In genomic region chr2:3682811-3683210, GRCh38 we compare ENCODE assay signal across 35 cellular contexts. TPM values are rescaled to one million over a fixed set of nuclear protein-coding genes. Genes with fewer than 3 reads are reported as not detected.
"Had no signal": no experiment of that assay in that cellular context is flagged by ENCODE, and none has a peak within 500 bp of the region (broad histone marks: within the 10 kb centered on the region; RNA-seq: fewer than 3 reads in every experiment).

No MANE protein-coding gene starts in this region.

- H3K4me3 ChIP-seq: ascending aorta, breast epithelium had no signal

- H3K4me1 ChIP-seq: ascending aorta, breast epithelium had no signal

- DNase-seq: activated B cell treated with CpG ODN at 0.5 μM for 24 hours; activated CD4-positive, alpha-beta memory T cell treated with anti-CD3 and anti-CD28 coated beads for 36 hours; activated CD4-positive, alpha-beta T cell treated with anti-CD3 and anti-CD28 coated beads for 4 hours; activated CD4-positive, alpha-beta T cell treated with anti-CD3 and anti-CD28 coated beads, Interleukin-2, amount 10 ng/mL, durations not matched to agents 24 days and 14 days; activated CD4-positive, alpha-beta T cell treated with anti-CD3 and anti-CD28 coated beads, Interleukin-2, amount 50 U/mL, for 1 hour; activated CD4-positive, alpha-beta T cell treated with anti-CD3 and anti-CD28 coated beads, Interleukin-2, amount 50 U/mL, for 4 hours; activated CD4-positive, CD25-positive, alpha-beta regulatory T cell treated with anti-CD3 and anti-CD28 coated beads, Interleukin-2, amount 50 U/mL, for 72 hours; activated CD8-positive, alpha-beta memory T cell treated with anti-CD3 and anti-CD28 coated beads, Interleukin-2, amount 50 U/mL, for 4 hours; activated CD8-positive, alpha-beta T cell treated with anti-CD3 and anti-CD28 coated beads for 36 hours; activated effector memory CD4-positive, alpha-beta T cell treated with anti-CD3 and anti-CD28 coated beads, Interleukin-2, amount 50 U/mL, for 16 hours; activated gamma-delta T cell treated with Interleukin-2 at 50 U/mL for 16 hours; activated naive CD4-positive, alpha-beta T cell; activated naive CD4-positive, alpha-beta T cell treated with anti-CD3 and anti-CD28 coated beads for 36 hours; activated naive CD4-positive, alpha-beta T cell treated with anti-CD3 and anti-CD28 coated beads, Interleukin-2, amount 50 U/mL, for 16 hours; activated naive CD8-positive, alpha-beta T cell treated with anti-CD3 and anti-CD28 coated beads, Interleukin-2, amount 10 ng/mL, durations not matched to agents 7 days and 5 days; activated naive CD8-positive, alpha-beta T cell treated with anti-CD3 and anti-CD28 coated beads, Interleukin-2, amount 50 U/mL, for 24 hours; activated T-cell treated with anti-CD3 and anti-CD28 coated beads for 4 hours; activated T-cell treated with anti-CD3 and anti-CD28 coated beads, Interleukin-2, amount 50 U/mL, for 1 hour; activated T-cell treated with anti-CD3 and anti-CD28 coated beads, Interleukin-2, amount 50 U/mL, for 4 hours; activated T-cell treated with anti-CD3 and anti-CD28 coated beads, Interleukin-2, amount 50 U/mL, for 72 hours; amygdala; anterior cingulate cortex; central memory CD4-positive, alpha-beta T cell; T-helper 1 cell; T-helper 2 cell; T-helper 9 cell had no signal

- H3K9me3 ChIP-seq: ascending aorta, breast epithelium had no signal

- H3K27ac ChIP-seq: ascending aorta, breast epithelium, VCaP had no signal

- H3K36me3 ChIP-seq: ascending aorta, breast epithelium had no signal

- H3K27me3 ChIP-seq: ascending aorta had no signal

RNA-seq across cellular contexts. Expression of gene DCDC2C, which starts 20.6 kb away (rescaled TPM):
- total RNA-seq: activated B cell treated with CpG ODN at 0.5 μM for 24 hours; activated CD4-positive, alpha-beta memory T cell treated with anti-CD3 and anti-CD28 coated beads for 36 hours; activated CD4-positive, alpha-beta T cell treated with anti-CD3 and anti-CD28 coated beads, Interleukin-2, amount 10 ng/mL, durations not matched to agents 24 days and 14 days; activated CD8-positive, alpha-beta memory T cell treated with anti-CD3 and anti-CD28 coated beads for 36 hours; activated CD8-positive, alpha-beta T cell treated with anti-CD3 and anti-CD28 coated beads for 36 hours; activated naive CD4-positive, alpha-beta T cell treated with anti-CD3 and anti-CD28 coated beads for 36 hours; activated naive CD8-positive, alpha-beta T cell treated with anti-CD3 and anti-CD28 coated beads, Interleukin-2, amount 10 ng/mL, durations not matched to agents 7 days and 5 days; activated T-cell treated with anti-CD3 and anti-CD28 coated beads, Interleukin-2, amount 50 U/mL, for 4 hours; activated T-cell treated with anti-CD3 and anti-CD28 coated beads, Interleukin-2, amount 50 U/mL, for 72 hours; activated T-helper 1 cell treated with anti-CD3 and anti-CD28 coated beads, Interleukin-12 subunit alpha, Interleukin-12 subunit beta, Interleukin-2, Interleukin-4 antibody, amounts not matched to agents 30 ng/mL and 10 ng/mL and 1 ng/mL, durations not matched to agents 14 hours and 24 hours and 36 hours; activated T-helper 17 cell treated with anti-CD3 and anti-CD28 coated beads, Interleukin-2, amount 50 U/mL, for 72 hours; cardiac septum; cerebellum had no signal
- polyA plus RNA-seq: adipose tissue had no signal

RNA-seq across cellular contexts. Expression of gene ALLC, which starts 24.8 kb away (rescaled TPM):
- total RNA-seq: activated B cell treated with CpG ODN at 0.5 μM for 24 hours; activated CD4-positive, alpha-beta memory T cell treated with anti-CD3 and anti-CD28 coated beads for 36 hours; activated CD4-positive, alpha-beta T cell treated with anti-CD3 and anti-CD28 coated beads, Interleukin-2, amount 10 ng/mL, durations not matched to agents 24 days and 14 days; activated CD8-positive, alpha-beta memory T cell treated with anti-CD3 and anti-CD28 coated beads for 36 hours; activated CD8-positive, alpha-beta T cell treated with anti-CD3 and anti-CD28 coated beads for 36 hours; activated naive CD4-positive, alpha-beta T cell treated with anti-CD3 and anti-CD28 coated beads for 36 hours; activated naive CD8-positive, alpha-beta T cell treated with anti-CD3 and anti-CD28 coated beads, Interleukin-2, amount 10 ng/mL, durations not matched to agents 7 days and 5 days; activated T-cell treated with anti-CD3 and anti-CD28 coated beads, Interleukin-2, amount 50 U/mL, for 4 hours; activated T-cell treated with anti-CD3 and anti-CD28 coated beads, Interleukin-2, amount 50 U/mL, for 72 hours; activated T-helper 1 cell treated with anti-CD3 and anti-CD28 coated beads, Interleukin-12 subunit alpha, Interleukin-12 subunit beta, Interleukin-2, Interleukin-4 antibody, amounts not matched to agents 30 ng/mL and 10 ng/mL and 1 ng/mL, durations not matched to agents 14 hours and 24 hours and 36 hours; activated T-helper 17 cell treated with anti-CD3 and anti-CD28 coated beads, Interleukin-2, amount 50 U/mL, for 72 hours; ascending aorta; cardiac septum; cerebellum had no signal
